Comparison of ENCODE assay signal across 15 cellular contexts in the genomic region with DNA sequence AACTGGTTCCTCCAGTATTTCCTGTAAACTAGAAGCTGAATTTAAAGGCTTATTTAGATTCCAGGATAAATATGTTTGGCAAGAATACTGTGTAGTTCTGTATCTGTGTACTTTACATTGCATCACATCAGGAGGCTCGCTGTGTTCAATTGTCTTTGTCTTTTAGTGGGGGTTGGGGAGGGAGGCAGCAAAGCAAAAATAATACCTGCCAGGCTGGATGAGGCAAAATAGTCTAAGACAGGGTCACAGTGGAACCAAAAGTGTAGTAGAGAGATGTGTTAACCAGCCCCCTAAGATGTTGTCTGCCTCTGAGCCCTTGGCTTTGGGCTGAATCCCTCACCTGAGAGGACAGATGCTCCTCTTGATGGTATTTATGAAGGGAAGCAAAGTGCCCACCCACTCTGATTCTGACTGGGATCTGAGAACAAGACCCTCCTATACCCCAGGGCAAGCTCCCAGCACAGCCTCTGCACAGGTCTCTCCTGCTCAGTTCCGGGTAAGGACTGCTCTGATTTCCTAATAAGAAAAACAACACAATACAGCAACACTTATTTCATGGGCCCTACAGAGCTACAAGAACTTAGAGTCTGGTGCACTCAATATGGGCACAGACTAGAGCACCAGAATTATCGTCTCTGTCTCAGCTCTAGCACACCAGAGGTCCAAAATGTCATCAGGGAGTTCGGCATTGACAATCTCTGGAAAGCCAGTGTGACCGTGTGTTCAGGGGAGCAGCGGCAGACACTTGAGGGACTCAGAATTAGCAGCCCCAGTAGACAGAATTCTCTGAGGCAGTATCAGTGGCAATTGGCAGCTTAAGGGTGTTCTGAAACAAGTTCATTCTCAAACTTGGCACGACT.
"Had no signal": no experiment of that assay in that cellular context is flagged by ENCODE, and none has a peak within 500 bp of the region (broad histone marks: within the 10 kb centered on the region; RNA-seq: fewer than 3 reads in every experiment).

No MANE protein-coding gene starts in this region.

- ATAC-seq: heart right ventricle, left ventricle myocardium superior had no signal

- H3K4me1 ChIP-seq: heart right ventricle, tibial artery had no signal

- DNase-seq: activated CD4-positive, alpha-beta memory T cell treated with anti-CD3 and anti-CD28 coated beads for 36 hours; activated CD4-positive, CD25-positive, alpha-beta regulatory T cell treated with anti-CD3 and anti-CD28 coated beads, Interleukin-2, amount 50 U/mL, for 72 hours; activated effector memory CD4-positive, alpha-beta T cell treated with anti-CD3 and anti-CD28 coated beads, Interleukin-2, amount 50 U/mL, for 16 hours; activated T-cell treated with anti-CD3 and anti-CD28 coated beads, Interleukin-2, amount 50 U/mL, for 4 hours; brain microvascular endothelial cell; dorsolateral prefrontal cortex; foreskin melanocyte; heart right ventricle; left ventricle myocardium superior; T-helper 2 cell; tibial artery had no signal

- H3K4me3 ChIP-seq: dorsolateral prefrontal cortex, heart right ventricle, skin epidermis, tibial artery had no signal

- H3K9me3 ChIP-seq: heart right ventricle, neutrophil, tibial artery had no signal

- H3K27me3 ChIP-seq: dorsolateral prefrontal cortex, tibial artery had no signal

- FAIRE-seq: endometrium, keratinocyte had no signal

- H3K27ac ChIP-seq: brain microvascular endothelial cell, dorsolateral prefrontal cortex, heart right ventricle, neutrophil, tibial artery had no signal

- H3K36me3 ChIP-seq: brain microvascular endothelial cell, heart right ventricle, neutrophil, tibial artery had no signal
